In genomic region chr1:157199421-157199755, GRCh38 we compare ENCODE assay signal across 1 cellular context.
TF ChIP-seq lines count a peak whose summit lies in the region.

No MANE protein-coding gene starts in this region.

TF ChIP-seq in GM23338, 12 proteins besides CTCF, POLR2A, EP300 and RAD21 (continued from another document):
- TF ChIP-seq, protein P1, sequence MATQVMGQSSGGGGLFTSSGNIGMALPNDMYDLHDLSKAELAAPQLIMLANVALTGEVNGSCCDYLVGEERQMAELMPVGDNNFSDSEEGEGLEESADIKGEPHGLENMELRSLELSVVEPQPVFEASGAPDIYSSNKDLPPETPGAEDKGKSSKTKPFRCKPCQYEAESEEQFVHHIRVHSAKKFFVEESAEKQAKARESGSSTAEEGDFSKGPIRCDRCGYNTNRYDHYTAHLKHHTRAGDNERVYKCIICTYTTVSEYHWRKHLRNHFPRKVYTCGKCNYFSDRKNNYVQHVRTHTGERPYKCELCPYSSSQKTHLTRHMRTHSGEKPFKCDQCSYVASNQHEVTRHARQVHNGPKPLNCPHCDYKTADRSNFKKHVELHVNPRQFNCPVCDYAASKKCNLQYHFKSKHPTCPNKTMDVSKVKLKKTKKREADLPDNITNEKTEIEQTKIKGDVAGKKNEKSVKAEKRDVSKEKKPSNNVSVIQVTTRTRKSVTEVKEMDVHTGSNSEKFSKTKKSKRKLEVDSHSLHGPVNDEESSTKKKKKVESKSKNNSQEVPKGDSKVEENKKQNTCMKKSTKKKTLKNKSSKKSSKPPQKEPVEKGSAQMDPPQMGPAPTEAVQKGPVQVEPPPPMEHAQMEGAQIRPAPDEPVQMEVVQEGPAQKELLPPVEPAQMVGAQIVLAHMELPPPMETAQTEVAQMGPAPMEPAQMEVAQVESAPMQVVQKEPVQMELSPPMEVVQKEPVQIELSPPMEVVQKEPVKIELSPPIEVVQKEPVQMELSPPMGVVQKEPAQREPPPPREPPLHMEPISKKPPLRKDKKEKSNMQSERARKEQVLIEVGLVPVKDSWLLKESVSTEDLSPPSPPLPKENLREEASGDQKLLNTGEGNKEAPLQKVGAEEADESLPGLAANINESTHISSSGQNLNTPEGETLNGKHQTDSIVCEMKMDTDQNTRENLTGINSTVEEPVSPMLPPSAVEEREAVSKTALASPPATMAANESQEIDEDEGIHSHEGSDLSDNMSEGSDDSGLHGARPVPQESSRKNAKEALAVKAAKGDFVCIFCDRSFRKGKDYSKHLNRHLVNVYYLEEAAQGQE (IDR thresholded peaks at IDR 0.05; ENCODE audit: unreplicated experiment): no peak
